1 cellular context compared by ENCODE assay signal in the genomic region with DNA sequence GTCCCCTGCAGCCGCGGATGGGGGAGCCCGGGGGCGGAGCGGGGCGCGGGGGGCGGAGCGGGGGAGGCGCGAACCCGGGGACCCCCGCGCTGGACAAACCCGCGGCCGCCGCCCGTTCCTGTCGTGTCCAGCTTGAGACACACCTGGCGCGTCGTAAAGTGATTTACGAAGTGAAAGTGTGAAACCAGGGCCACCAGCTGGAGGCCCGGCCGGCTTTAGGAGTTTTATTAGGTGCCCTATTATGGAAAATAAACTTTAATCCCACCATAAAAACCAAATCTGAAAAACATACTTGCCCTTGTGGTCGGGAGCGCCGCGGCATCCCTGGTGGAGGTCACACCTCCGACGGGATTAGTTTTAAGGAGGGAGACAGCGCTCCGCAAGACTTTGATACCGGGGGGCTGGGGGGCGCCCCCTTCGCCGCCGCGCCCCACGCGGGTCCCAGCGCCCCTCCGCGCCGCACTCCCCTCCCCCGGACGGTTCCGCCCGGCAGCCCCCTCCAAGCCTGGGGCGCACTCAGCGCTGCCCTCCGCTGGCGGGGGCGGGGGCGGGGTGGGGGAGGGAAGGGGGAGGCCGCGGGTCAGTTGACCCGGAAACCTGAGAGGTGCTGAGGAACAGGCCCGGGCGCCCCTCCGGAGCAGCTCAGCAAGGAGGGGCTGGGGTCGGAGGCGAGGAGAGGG.
TF ChIP-seq lines count a peak whose summit lies in the region.

No MANE protein-coding gene starts in this region.

TF ChIP-seq in liver, 16 proteins besides CTCF, POLR2A, EP300 and RAD21 (continued from another document):
- TF ChIP-seq, protein P1, sequence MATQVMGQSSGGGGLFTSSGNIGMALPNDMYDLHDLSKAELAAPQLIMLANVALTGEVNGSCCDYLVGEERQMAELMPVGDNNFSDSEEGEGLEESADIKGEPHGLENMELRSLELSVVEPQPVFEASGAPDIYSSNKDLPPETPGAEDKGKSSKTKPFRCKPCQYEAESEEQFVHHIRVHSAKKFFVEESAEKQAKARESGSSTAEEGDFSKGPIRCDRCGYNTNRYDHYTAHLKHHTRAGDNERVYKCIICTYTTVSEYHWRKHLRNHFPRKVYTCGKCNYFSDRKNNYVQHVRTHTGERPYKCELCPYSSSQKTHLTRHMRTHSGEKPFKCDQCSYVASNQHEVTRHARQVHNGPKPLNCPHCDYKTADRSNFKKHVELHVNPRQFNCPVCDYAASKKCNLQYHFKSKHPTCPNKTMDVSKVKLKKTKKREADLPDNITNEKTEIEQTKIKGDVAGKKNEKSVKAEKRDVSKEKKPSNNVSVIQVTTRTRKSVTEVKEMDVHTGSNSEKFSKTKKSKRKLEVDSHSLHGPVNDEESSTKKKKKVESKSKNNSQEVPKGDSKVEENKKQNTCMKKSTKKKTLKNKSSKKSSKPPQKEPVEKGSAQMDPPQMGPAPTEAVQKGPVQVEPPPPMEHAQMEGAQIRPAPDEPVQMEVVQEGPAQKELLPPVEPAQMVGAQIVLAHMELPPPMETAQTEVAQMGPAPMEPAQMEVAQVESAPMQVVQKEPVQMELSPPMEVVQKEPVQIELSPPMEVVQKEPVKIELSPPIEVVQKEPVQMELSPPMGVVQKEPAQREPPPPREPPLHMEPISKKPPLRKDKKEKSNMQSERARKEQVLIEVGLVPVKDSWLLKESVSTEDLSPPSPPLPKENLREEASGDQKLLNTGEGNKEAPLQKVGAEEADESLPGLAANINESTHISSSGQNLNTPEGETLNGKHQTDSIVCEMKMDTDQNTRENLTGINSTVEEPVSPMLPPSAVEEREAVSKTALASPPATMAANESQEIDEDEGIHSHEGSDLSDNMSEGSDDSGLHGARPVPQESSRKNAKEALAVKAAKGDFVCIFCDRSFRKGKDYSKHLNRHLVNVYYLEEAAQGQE (IDR thresholded peaks at IDR 0.05), result no peak
- TF ChIP-seq, protein P2, sequence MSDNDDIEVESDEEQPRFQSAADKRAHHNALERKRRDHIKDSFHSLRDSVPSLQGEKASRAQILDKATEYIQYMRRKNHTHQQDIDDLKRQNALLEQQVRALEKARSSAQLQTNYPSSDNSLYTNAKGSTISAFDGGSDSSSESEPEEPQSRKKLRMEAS (IDR thresholded peaks at IDR 0.05), result no peak
- no peak for TF ChIP-seq SP1 (IDR thresholded peaks at IDR 0.05)
- TF ChIP-seq, protein P3, sequence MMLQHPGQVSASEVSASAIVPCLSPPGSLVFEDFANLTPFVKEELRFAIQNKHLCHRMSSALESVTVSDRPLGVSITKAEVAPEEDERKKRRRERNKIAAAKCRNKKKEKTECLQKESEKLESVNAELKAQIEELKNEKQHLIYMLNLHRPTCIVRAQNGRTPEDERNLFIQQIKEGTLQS (IDR thresholded peaks at IDR 0.05), result no peak
- no peak for TF ChIP-seq EGR1 (IDR thresholded peaks at IDR 0.05; ENCODE audit: low read depth in 2 of 2)
- no peak for TF ChIP-seq NR2F2 (IDR thresholded peaks at IDR 0.05)
- TF ChIP-seq HNF4A (conservative IDR thresholded peaks at IDR 0.05), result no peak
- TF ChIP-seq YY1 (IDR thresholded peaks at IDR 0.05), result no peak
- TF ChIP-seq JUND (IDR thresholded peaks at IDR 0.05), result no peak
- TF ChIP-seq FOXA2 (IDR thresholded peaks at IDR 0.05), result no peak
- no peak for TF ChIP-seq FOXA1 (IDR thresholded peaks at IDR 0.05)
- TF ChIP-seq GABPA (IDR thresholded peaks at IDR 0.05 in 1 of 2, conservative IDR thresholded peaks at IDR 0.05 in 1 of 2), result no peak
- TF ChIP-seq HNF4G (IDR thresholded peaks at IDR 0.05), result no peak
TF ChIP-seq in liver: peak in this region for 0.
